ENCODE assay signal across 2 cellular contexts in genomic region chr11:6654281-6655019, GRCh38.
TF ChIP-seq lines count a peak whose summit lies in the region.

No MANE protein-coding gene starts in this region.

TF ChIP-seq in IMR-90, 13 proteins besides CTCF, POLR2A, EP300 and RAD21:
- no peak for TF ChIP-seq FOS (IDR thresholded peaks at IDR 0.05; ENCODE audit: low read depth, low read length)
- no peak for TF ChIP-seq RCOR1 (IDR thresholded peaks at IDR 0.05; ENCODE audit: insufficient replicate concordance, low read length)
- no peak for TF ChIP-seq SMC3 (IDR thresholded peaks at IDR 0.05; ENCODE audit: low read depth, low read length)
- TF ChIP-seq ELK1 (IDR thresholded peaks at IDR 0.05; ENCODE audit: borderline replicate concordance, low read depth, low read length), result no peak
- no peak for TF ChIP-seq USF2 (IDR thresholded peaks at IDR 0.05; ENCODE audit: low read depth, low read length)
- no peak for TF ChIP-seq BHLHE40 (IDR thresholded peaks at IDR 0.05; ENCODE audit: low read depth, low read length)

TF ChIP-seq in endothelial cell of umbilical vein, 7 proteins besides CTCF, POLR2A, EP300 and RAD21:
- no peak for TF ChIP-seq MYC (IDR thresholded peaks at IDR 0.05; ENCODE audit: low read depth, low read length)
- no peak for TF ChIP-seq JUN (IDR thresholded peaks at IDR 0.05; ENCODE audit: borderline replicate concordance, insufficient read depth, insufficient read length, low read depth)
- TF ChIP-seq EZH2 (IDR thresholded peaks at IDR 0.05; ENCODE audit: borderline replicate concordance, low read depth, low read length, severe bottlenecking), result no peak
- no peak for TF ChIP-seq GATA2 (IDR thresholded peaks at IDR 0.05; ENCODE audit: insufficient read depth, insufficient read length, low read depth, low read length)
- no peak for TF ChIP-seq MAX (IDR thresholded peaks at IDR 0.05; ENCODE audit: insufficient read depth, insufficient read length)
- no peak for TF ChIP-seq POLR2AphosphoS5 (IDR thresholded peaks at IDR 0.05; ENCODE audit: insufficient read depth, low read depth, low read length)
- TF ChIP-seq FOS (IDR thresholded peaks at IDR 0.05; ENCODE audit: borderline replicate concordance, insufficient read depth, low read length), result no peak
